Comparison of ENCODE assay signal across 18 cellular contexts in the genomic region with DNA sequence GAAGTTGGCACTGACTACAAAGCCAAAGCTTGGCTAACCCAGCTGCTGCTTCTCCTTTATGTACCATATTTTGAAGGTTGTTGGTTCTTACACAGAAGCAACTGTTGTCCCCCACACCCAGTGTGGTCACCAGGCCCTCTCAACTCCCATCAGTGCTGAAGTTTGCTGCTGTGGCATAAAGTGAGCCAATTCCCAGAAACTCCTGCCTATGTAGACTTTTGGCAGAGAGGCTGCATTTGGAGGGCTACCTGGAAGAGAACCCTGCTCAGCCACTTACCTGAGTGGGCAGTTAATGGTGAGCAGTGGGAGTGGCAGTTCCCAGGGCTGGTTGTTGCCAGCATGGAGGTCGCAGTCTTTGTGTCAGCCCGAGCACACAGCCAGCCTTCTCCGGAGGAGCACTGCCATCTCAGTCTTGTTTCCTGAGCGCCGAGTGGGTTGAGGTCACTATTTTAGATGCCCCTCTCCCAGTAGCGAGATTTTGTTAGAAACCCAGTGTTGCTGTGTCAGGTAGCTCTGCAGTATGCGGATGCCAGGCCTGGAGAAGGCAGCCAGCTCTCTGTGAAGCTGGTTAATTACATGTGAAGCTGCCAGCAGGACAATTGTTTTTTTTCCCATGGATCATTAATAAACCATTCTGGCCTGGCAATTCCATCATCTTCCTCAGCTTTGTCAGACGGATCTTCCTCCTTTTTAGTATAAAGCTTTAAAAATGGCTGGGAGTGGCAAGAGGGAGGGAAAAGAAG. TPM values are rescaled to one million over a fixed set of nuclear protein-coding genes. Genes with fewer than 3 reads are reported as not detected.
A peak's percentile ranks its signal among the peaks of the same experiment; 100 is the strongest.
DNase-seq lines count a peak whose midpoint lies in the region; TF ChIP-seq lines count a peak whose summit lies in the region.
"Had no signal": no experiment of that assay in that cellular context is flagged by ENCODE, and none has a peak within 500 bp of the region (broad histone marks: within the 10 kb centered on the region; RNA-seq: fewer than 3 reads in every experiment).

No MANE protein-coding gene starts in this region.

- H3K27ac ChIP-seq in parathyroid adenoma (peak overlapping the region; percentile 84), right atrium auricular region (no peak overlapping the region)
- H3K27ac ChIP-seq: BLaER1 had no signal

- H3K27me3 ChIP-seq in parathyroid adenoma (ENCODE audit: control insufficient read depth, insufficient read depth, low read length), result no peaks in the 10 kb centered on the region
- no peaks in the 10 kb centered on the region for H3K27me3 ChIP-seq in right atrium auricular region
- H3K27me3 ChIP-seq: BLaER1 had no signal

- H3K9me3 ChIP-seq in parathyroid adenoma (ENCODE audit: control insufficient read depth, low read length), result no peaks in the 10 kb centered on the region
- no peaks in the 10 kb centered on the region for H3K9me3 ChIP-seq in right atrium auricular region
- H3K9me3 ChIP-seq: BLaER1 had no signal

- H3K9ac ChIP-seq in parathyroid adenoma, result no peak overlapping the region
- H3K9ac ChIP-seq: BLaER1 had no signal

- H2AFZ ChIP-seq in parathyroid adenoma, result no peak overlapping the region

- DNase-seq in NCI-H2029 treated with DMSO at 0.1 percent for 48 hours (lab: John Stamatoyannopoulos, UW), result peak; percentile 73
- peak; percentile 74 for DNase-seq in cerebellar cortex (ENCODE audit: low spot score)
- DNase-seq in left kidney (ENCODE audit: low read depth, low spot score), result peak; percentile 19
- no peak for DNase-seq in right atrium auricular region (ENCODE audit: low spot score)
- no peak for DNase-seq in NCI-H146 (lab: John Stamatoyannopoulos, UW)
- DNase-seq in NCI-H2081 (lab: John Stamatoyannopoulos, UW), result no peak
- no peak for DNase-seq in NCI-H187 (lab: John Stamatoyannopoulos, UW)
- DNase-seq: CD4-positive, alpha-beta memory T cell; DMS79; KBM-7; NCI-H187 treated with DMSO at 0.1 percent for 48 hours; NCI-H510A treated with DMSO at 0.1 percent for 48 hours; NCI-H82; PC-3; RPMI8226; SHP77 treated with DMSO at 0.1 percent for 48 hours had no signal

- no peaks in the 10 kb centered on the region for H3K79me2 ChIP-seq in parathyroid adenoma

- TF ChIP-seq CTCF in parathyroid adenoma (IDR thresholded peaks at IDR 0.05) (no peak), right atrium auricular region (IDR thresholded peaks at IDR 0.05) (no peak)

- H3K4me1 ChIP-seq in parathyroid adenoma, result peaks cover 61% of the 10 kb centered on the region
- H3K4me1 ChIP-seq in right atrium auricular region, result peaks cover 3 to 37% of the 10 kb centered on the region in 2 donors

- H3K36me3 ChIP-seq in parathyroid adenoma (ENCODE audit: control insufficient read depth, insufficient read depth, low read length) (no peaks in the 10 kb centered on the region), right atrium auricular region (no peaks in the 10 kb centered on the region)

- H3K4me3 ChIP-seq in parathyroid adenoma (ENCODE audit: low read depth, low read length), result no peak overlapping the region
- H3K4me3 ChIP-seq in right atrium auricular region, result no peak overlapping the region
- H3K4me3 ChIP-seq: BLaER1 had no signal

- H3K4me2 ChIP-seq in parathyroid adenoma (ENCODE audit: low read length), result no peak overlapping the region

RNA-seq across cellular contexts. Expression of a gene that starts 24.5 kb away (rescaled TPM):
- 1 to 10 TPM; 2.9 to 7.2 TPM for total RNA-seq in right atrium auricular region
- total RNA-seq: CD4-positive, alpha-beta memory T cell had no signal

Comparison
In these comparisons a context has a peak if more than half of its experiments do, and no peak if none do; other contexts are left out.
1. DNase-seq: peak in NCI-H2029 treated with DMSO at 0.1 percent for 48 hours (single experiment), cerebellar cortex (single experiment) and left kidney (single experiment); none in right atrium auricular region (single experiment), NCI-H146 (single experiment), NCI-H2081 (0 of 2) and NCI-H187 (0 of 2).